ENCODE assay signal across 9 cellular contexts in genomic region chr3:131553495-131554247, GRCh38. TPM values are rescaled to one million over a fixed set of nuclear protein-coding genes. Genes with fewer than 3 reads are reported as not detected.
DNase-seq lines count a peak whose midpoint lies in the region; ATAC-seq lines count a peak whose summit lies in the region.
"Had no signal": no experiment of that assay in that cellular context is flagged by ENCODE, and none has a peak within 500 bp of the region (broad histone marks: within the 10 kb centered on the region; RNA-seq: fewer than 3 reads in every experiment).

No MANE protein-coding gene starts in this region.

- POLR2A ChIA-PET in activated CD4-positive, alpha-beta memory T cell treated with anti-CD3 and anti-CD28 coated beads, Interleukin-2, amount 10 ng/mL, durations not matched to agents 7 days and 5 days (lab: Charles Lee): no interaction called here

- H3K4me1 Mint-ChIP-seq in activated CD4-positive, alpha-beta memory T cell treated with anti-CD3 and anti-CD28 coated beads, Interleukin-2, amount 10 ng/mL, durations not matched to agents 7 days and 5 days: peaks cover 15% of the 10 kb centered on the region

- in situ Hi-C loops in KBM-7 (cut with MboI; ENCODE audit: low pct_unique_long_range_greater_than_20kb, low sequenced_read_pairs): no loop called here

- CTCF ChIA-PET in activated CD4-positive, alpha-beta memory T cell treated with anti-CD3 and anti-CD28 coated beads, Interleukin-2, amount 10 ng/mL, durations not matched to agents 7 days and 5 days (lab: Charles Lee): interaction anchor here (0.8 to 1.5 kb wide), 2 partner anchors 10 to 520 kb away, joined by 3 read pairs; no protein-coding TSS in a partner anchor

- no peaks in the 10 kb centered on the region for H3K36me3 Mint-ChIP-seq in activated CD4-positive, alpha-beta memory T cell treated with anti-CD3 and anti-CD28 coated beads, Interleukin-2, amount 10 ng/mL, durations not matched to agents 7 days and 5 days (ENCODE audit: low read depth)

- H3K27ac Mint-ChIP-seq in activated CD4-positive, alpha-beta memory T cell treated with anti-CD3 and anti-CD28 coated beads, Interleukin-2, amount 10 ng/mL, durations not matched to agents 7 days and 5 days: no peak overlapping the region

- no peak for DNase-seq in stimulated activated CD4-positive, alpha-beta T cell treated with anti-CD3 and anti-CD28 coated beads, Interleukin-1b, Interleukin-23, amount 100 ng/mL, for 48 hours
- DNase-seq in activated CD4-positive, alpha-beta memory T cell treated with anti-CD3 and anti-CD28 coated beads, Interleukin-2, amount 10 ng/mL, durations not matched to agents 7 days and 5 days: no peak
- no peak for DNase-seq in KBM-7
- DNase-seq in central memory CD4-positive, alpha-beta T cell: no peak
- DNase-seq: tibial artery had no signal

- ATAC-seq in GM18498 (IDR thresholded peaks at IDR 0.05; ENCODE audit: unreplicated experiment) (peak; percentile 98), GM19397 (IDR thresholded peaks at IDR 0.05; ENCODE audit: unreplicated experiment) (peak; percentile 92), HG02798 (IDR thresholded peaks at IDR 0.05; ENCODE audit: poor library complexity, unreplicated experiment) (peak; percentile 97), HG03457 (IDR thresholded peaks at IDR 0.05; ENCODE audit: unreplicated experiment) (peak; percentile 95)

- H3K27me3 Mint-ChIP-seq in activated CD4-positive, alpha-beta memory T cell treated with anti-CD3 and anti-CD28 coated beads, Interleukin-2, amount 10 ng/mL, durations not matched to agents 7 days and 5 days: peaks cover 24% of the 10 kb centered on the region

- H3K4me3 Mint-ChIP-seq in activated CD4-positive, alpha-beta memory T cell treated with anti-CD3 and anti-CD28 coated beads, Interleukin-2, amount 10 ng/mL, durations not matched to agents 7 days and 5 days: no peak overlapping the region

- H3K9me3 Mint-ChIP-seq in activated CD4-positive, alpha-beta memory T cell treated with anti-CD3 and anti-CD28 coated beads, Interleukin-2, amount 10 ng/mL, durations not matched to agents 7 days and 5 days: no peaks in the 10 kb centered on the region

RNA-seq across cellular contexts. Expression of gene MRPL3, which starts 50.9 kb away (rescaled TPM):
- 10 to 100 TPM; 61.4 to 63.5 TPM for total RNA-seq in activated CD4-positive, alpha-beta memory T cell treated with anti-CD3 and anti-CD28 coated beads, Interleukin-2, amount 10 ng/mL, durations not matched to agents 7 days and 5 days
